ENCODE assay signal across 1 cellular context in the genomic region with DNA sequence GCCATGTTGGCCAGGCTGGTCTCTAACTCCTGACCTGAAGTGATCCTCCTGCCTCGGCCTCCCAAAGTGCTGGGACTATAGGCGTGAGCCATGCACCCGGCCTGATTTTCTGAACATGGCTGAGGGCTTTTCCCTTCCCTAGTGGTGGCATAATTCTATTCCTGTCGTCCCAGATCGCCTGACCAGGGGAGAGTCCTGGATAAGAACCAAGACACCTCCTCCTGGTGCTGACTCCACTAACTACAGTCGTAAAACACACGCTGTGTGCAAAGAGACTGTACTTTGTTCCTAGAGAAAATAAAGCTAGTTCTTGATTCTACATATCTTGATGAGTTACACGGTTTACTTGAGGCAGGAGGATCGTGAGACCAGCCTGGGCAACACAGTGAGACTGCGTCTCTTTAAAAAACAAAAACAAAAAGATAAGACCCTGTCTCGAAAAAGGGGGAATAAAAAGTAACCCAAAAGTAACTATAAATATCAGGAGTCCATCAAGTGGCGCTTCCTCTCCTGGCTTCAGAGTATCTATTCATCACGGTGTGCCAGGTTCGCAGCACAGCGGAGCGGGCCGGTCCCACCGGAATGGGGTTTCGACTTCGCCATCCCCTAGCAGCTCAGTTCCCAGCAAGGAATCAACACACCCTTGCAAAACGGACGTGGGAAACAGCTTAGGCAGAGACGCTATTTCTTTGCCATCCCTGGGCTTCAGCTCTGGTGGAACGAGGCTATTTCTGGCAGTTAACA.
TF ChIP-seq lines count a peak whose summit lies in the region.

No MANE protein-coding gene starts in this region.

TF ChIP-seq in endothelial cell of umbilical vein, 7 proteins besides CTCF, POLR2A, EP300 and RAD21:
- TF ChIP-seq JUN (IDR thresholded peaks at IDR 0.05; ENCODE audit: borderline replicate concordance, insufficient read depth, insufficient read length, low read depth) (no peak), MYC (IDR thresholded peaks at IDR 0.05; ENCODE audit: low read depth, low read length) (no peak), GATA2 (IDR thresholded peaks at IDR 0.05; ENCODE audit: insufficient read depth, insufficient read length, low read depth, low read length) (no peak), POLR2AphosphoS5 (IDR thresholded peaks at IDR 0.05; ENCODE audit: insufficient read depth, low read depth, low read length) (no peak), EZH2 (IDR thresholded peaks at IDR 0.05; ENCODE audit: borderline replicate concordance, low read depth, low read length, severe bottlenecking) (no peak), FOS (IDR thresholded peaks at IDR 0.05; ENCODE audit: borderline replicate concordance, insufficient read depth, low read length) (no peak)
- TF ChIP-seq, protein P1, sequence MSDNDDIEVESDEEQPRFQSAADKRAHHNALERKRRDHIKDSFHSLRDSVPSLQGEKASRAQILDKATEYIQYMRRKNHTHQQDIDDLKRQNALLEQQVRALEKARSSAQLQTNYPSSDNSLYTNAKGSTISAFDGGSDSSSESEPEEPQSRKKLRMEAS (IDR thresholded peaks at IDR 0.05; ENCODE audit: insufficient read depth, insufficient read length), result no peak
